ENCODE assay signal across 6 cellular contexts in genomic region chr15:40323953-40324937, GRCh38. TPM values are rescaled to one million over a fixed set of nuclear protein-coding genes. Genes with fewer than 3 reads are reported as not detected.
DNase-seq lines count a peak whose midpoint lies in the region; ATAC-seq and TF ChIP-seq lines count a peak whose summit lies in the region.

No MANE protein-coding gene starts in this region.

- DNase-seq in DND-41: peak; percentile 15
- DNase-seq in adrenal gland: peak in 1 of 7 donors; percentile 38
- DNase-seq in NCI-H524 treated with DMSO at 0.1 percent for 48 hours (lab: John Stamatoyannopoulos, UW): no peak
- no peak for DNase-seq in hepatic stellate cell (ENCODE audit: low spot score)

- H3K9me3 ChIP-seq in DND-41 (ENCODE audit: insufficient read depth, low read length, severe bottlenecking) (no peaks in the 10 kb centered on the region), adrenal gland (replicated peaks in 1 of 3) (no peaks in the 10 kb centered on the region), mucosa of stomach (ENCODE audit: control insufficient read depth, low read length) (no peaks in the 10 kb centered on the region)

- H3K9ac ChIP-seq in DND-41 (ENCODE audit: low read depth, low read length) (peak overlapping the region; percentile 61), mucosa of stomach (ENCODE audit: low read length) (peak overlapping the region; percentile 48)

- H3K4me1 ChIP-seq in DND-41 (ENCODE audit: insufficient read depth, low read length) (peaks cover 31% of the 10 kb centered on the region), adrenal gland (replicated peaks in 1 of 2) (peaks cover 0 to 26% of the 10 kb centered on the region in 2 donors), mucosa of stomach (ENCODE audit: control insufficient read depth, insufficient read depth, low read length) (peaks cover 25% of the 10 kb centered on the region)

- H3K4me2 ChIP-seq in DND-41 (ENCODE audit: insufficient read depth, low read length): peak overlapping the region; percentile 94

- H4K20me1 ChIP-seq in DND-41 (ENCODE audit: insufficient read depth, low read length): no peaks in the 10 kb centered on the region

- TF ChIP-seq CTCF in DND-41 (IDR thresholded peaks at IDR 0.05; ENCODE audit: borderline replicate concordance, extremely low read depth, low read length, poor library complexity, severe bottlenecking): no peak
- TF ChIP-seq CTCF in adrenal gland (IDR thresholded peaks at IDR 0.05): no peak

- H2AFZ ChIP-seq in DND-41 (ENCODE audit: low read depth, low read length): peak overlapping the region; percentile 64

- H3K4me3 ChIP-seq in DND-41 (ENCODE audit: low read depth in 1 of 2, low read length in 2 of 2) (peak overlapping the region; percentile 25 to 75; a peak in 3 of 4 replicates), adrenal gland (peak overlapping the region in 3 of 4 donors; percentile 55 to 87 (median 64)), mucosa of stomach (ENCODE audit: low read length) (peak overlapping the region; percentile 24)

- TF ChIP-seq POLR2A in adrenal gland (IDR thresholded peaks at IDR 0.05): no peak

- ATAC-seq in DND-41 (ENCODE audit: insufficient read depth, low read depth) (no peak), HG03025 (IDR thresholded peaks at IDR 0.05; ENCODE audit: low FRiP score, unreplicated experiment) (peak; percentile 11)

- H3K36me3 ChIP-seq in DND-41 (ENCODE audit: insufficient read depth, low read length) (peaks cover 5% of the 10 kb centered on the region; the same call in 1 of the 2 replicates), adrenal gland (replicated peaks in 1 of 2) (no peaks in the 10 kb centered on the region), mucosa of stomach (ENCODE audit: control insufficient read depth, insufficient read depth, low read length) (no peaks in the 10 kb centered on the region)

- intact Hi-C loops in adrenal gland (cut with DNase I): loop anchor here in 1 of 2 donors (5.0 kb wide), 1 partner anchor 98 kb away; no protein-coding TSS in a partner anchor

- H3K27ac ChIP-seq in DND-41 (ENCODE audit: low read length) (no peak overlapping the region), adrenal gland (peak overlapping the region in 3 of 5 donors; percentile 52 to 84 (median 78))

- H3K27me3 ChIP-seq in DND-41 (ENCODE audit: insufficient read depth, low read length, poor library complexity): no peaks in the 10 kb centered on the region
- H3K27me3 ChIP-seq in adrenal gland: no peaks in the 10 kb centered on the region
- no peaks in the 10 kb centered on the region for H3K27me3 ChIP-seq in mucosa of stomach (ENCODE audit: control insufficient read depth, insufficient read depth, low read length)

- WGBS in adrenal gland, 4 donors: 2 to 6% (median 2%) methylated on average over 20 to 101 of the region's 101 CpGs

- H3K79me2 ChIP-seq in DND-41 (ENCODE audit: insufficient read depth, low read length): no peaks in the 10 kb centered on the region

RNA-seq across cellular contexts. Expression of gene INAFM2, which starts 0.8 kb away (rescaled TPM):
- total RNA-seq in adrenal gland: 10 to 100 TPM; 14.2 to 25.5 (median 20.3) TPM
- polyA plus RNA-seq in adrenal gland: 10 to 100 TPM; 12.0 to 24.5 (median 20.9) TPM

RNA-seq across cellular contexts. Expression of gene CCDC9B, which starts 16.5 kb away (rescaled TPM):
- total RNA-seq in adrenal gland: 10 to 100 TPM in 7 of 8 donors, 1 to 10 TPM in 1; 10.0 to 41.0 (median 12.7) TPM
- polyA plus RNA-seq in adrenal gland: 10 to 100 TPM in 1 of 3 donors, 1 to 10 TPM in 2; 5.3 to 30.4 (median 6.5) TPM

RNA-seq across cellular contexts. Expression of gene PLCB2, which starts 16.5 kb away (rescaled TPM):
- 10 to 100 TPM in 7 of 8 donors, 1 to 10 TPM in 1; 7.7 to 36.1 (median 24.3) TPM for total RNA-seq in adrenal gland
- 100 to 1,000 TPM in 1 of 3 donors, 10 to 100 TPM in 1, 1 to 10 TPM in 1; 5.4 to 100 (median 39.4) TPM for polyA plus RNA-seq in adrenal gland

RNA-seq across cellular contexts. Expression of gene PHGR1, which starts 26.6 kb away (rescaled TPM):
- total RNA-seq in adrenal gland: under 1 TPM in 1 of 8 donors, not detected in 7; 0.79 TPM
- 1 to 10 TPM in 2 of 3 donors, not detected in 1; 1.3 to 4.5 TPM for polyA plus RNA-seq in adrenal gland

RNA-seq across cellular contexts. Expression of gene DISP2, which starts 33.8 kb away (rescaled TPM):
- 1 to 10 TPM in 4 of 8 donors, under 1 TPM in 3, not detected in 1; 0.36 to 3.6 (median 1.0) TPM for total RNA-seq in adrenal gland
- polyA plus RNA-seq in adrenal gland: 10 to 100 TPM in 2 of 3 donors, 1 to 10 TPM in 1; 1.8 to 19.4 (median 10.3) TPM
